In the genomic region with DNA sequence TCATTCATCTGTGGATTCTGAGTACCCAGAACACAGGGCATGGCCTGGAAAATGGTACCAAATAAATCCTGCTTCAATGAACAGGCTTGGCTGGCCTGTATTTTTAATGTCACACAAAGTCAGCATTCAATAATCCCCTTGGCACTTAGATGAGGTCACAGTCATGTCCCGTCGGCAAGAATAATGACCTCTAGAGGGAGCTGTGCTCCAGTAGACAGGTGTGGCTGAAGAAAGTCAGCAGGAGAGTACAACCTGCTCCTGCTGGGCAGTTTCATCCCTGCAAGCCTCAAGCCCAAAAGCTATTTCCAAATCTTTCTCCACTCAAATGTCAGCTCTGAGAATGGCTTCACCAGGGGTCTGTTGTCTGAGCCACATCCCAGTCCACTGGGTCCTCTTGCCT, we compare ENCODE assay signal across 7 cellular contexts.
A peak's percentile ranks its signal among the peaks of the same experiment; 100 is the strongest.
DNase-seq lines count a peak whose midpoint lies in the region; ATAC-seq, FAIRE-seq and TF ChIP-seq lines count a peak whose summit lies in the region.

No MANE protein-coding gene starts in this region.

- no peaks in the 10 kb centered on the region for H3K27me3 ChIP-seq in testis

- DNase-seq in GM12891 (ENCODE audit: insufficient read length, low spot score) = peak; percentile 0
- DNase-seq in NAMALWA (ENCODE audit: low spot score) = peak; percentile 64
- no peak for DNase-seq in epithelial cell of proximal tubule (ENCODE audit: low read depth)
- peak; percentile 44 for DNase-seq in testis
- no peak for DNase-seq in NCI-H774 (lab: John Stamatoyannopoulos, UW)
- no peak for DNase-seq in NCI-H2081 (lab: John Stamatoyannopoulos, UW)

- peak; percentile 89 for FAIRE-seq in GM12891 (lab: Jason Lieb, UNC)

- H3K27ac ChIP-seq in testis = no peak overlapping the region

- WGBS in testis, 2 donors = 37% methylated on average over 2 of the region's 2 CpGs; no CpG with 5 or more reads in 1 of the 2 donors

- TF ChIP-seq POLR2A in GM12891 (IDR thresholded peaks at IDR 0.05; ENCODE audit: low read depth, low read length) (no peak), testis (IDR thresholded peaks at IDR 0.05) (no peak)

- H3K4me3 ChIP-seq in epithelial cell of proximal tubule (ENCODE audit: low read depth, low read length) (no peak overlapping the region), testis (no peak overlapping the region)

- intact Hi-C loops in testis (cut with DNase I; ENCODE audit: low total_unique reads) = no loop called here

- H3K36me3 ChIP-seq in testis (ENCODE audit: low read depth, missing control alignments) = no peaks in the 10 kb centered on the region

- H3K9me3 ChIP-seq in testis = no peaks in the 10 kb centered on the region

- peak; percentile 72 for TF ChIP-seq CTCF in epithelial cell of proximal tubule (conservative IDR thresholded peaks at IDR 0.05; ENCODE audit: low read depth, low read length)
- TF ChIP-seq CTCF in testis (IDR thresholded peaks at IDR 0.05) = peak; percentile 6 to 37 (median 12)

- ATAC-seq in GM21528 (IDR thresholded peaks at IDR 0.05; ENCODE audit: low FRiP score, unreplicated experiment) = peak; percentile 75

- no peaks in the 10 kb centered on the region for H3K4me1 ChIP-seq in testis

TF ChIP-seq in GM12891, 5 proteins besides CTCF, POLR2A, EP300 and RAD21:
- TF ChIP-seq SPI1 (IDR thresholded peaks at IDR 0.05; ENCODE audit: low read depth, low read length) (no peak), POU2F2 (IDR thresholded peaks at IDR 0.05; ENCODE audit: low read depth, low read length) (no peak), PAX5 (IDR thresholded peaks at IDR 0.05; ENCODE audit: insufficient read depth, low read length, severe bottlenecking) (no peak), POLR2AphosphoS5 (IDR thresholded peaks at IDR 0.05; ENCODE audit: low read depth, low read length) (no peak), TAF1 (IDR thresholded peaks at IDR 0.05; ENCODE audit: low read depth, low read length) (no peak)

Comparison
In these comparisons a context has a peak if more than half of its experiments do, and no peak if none do; other contexts are left out.
1. DNase-seq: peak in GM12891 (single experiment), NAMALWA (single experiment) and testis (single experiment); none in epithelial cell of proximal tubule (single experiment), NCI-H774 (single experiment) and NCI-H2081 (0 of 2).